1 cellular context compared by ENCODE assay signal in genomic region chr13:110254751-110255553, GRCh38.
TF ChIP-seq lines count a peak whose summit lies in the region.

No MANE protein-coding gene starts in this region.

TF ChIP-seq in H1, 55 proteins besides CTCF, POLR2A, EP300 and RAD21:
- TF ChIP-seq NANOG (IDR thresholded peaks at IDR 0.05; ENCODE audit: insufficient read depth, low read depth, low read length, poor library complexity, severe bottlenecking) (no peak), CHD1 (IDR thresholded peaks at IDR 0.05; ENCODE audit: low read depth, low read length) (no peak), RXRA (IDR thresholded peaks at IDR 0.05; ENCODE audit: insufficient read depth, low read depth, low read length) (no peak), RNF2 (IDR thresholded peaks at IDR 0.05; ENCODE audit: borderline replicate concordance, low read depth, low read length, missing control alignments, poor library complexity, severe bottlenecking) (no peak), TEAD4 (IDR thresholded peaks at IDR 0.05; ENCODE audit: low read depth, low read length) (no peak), HDAC6 (IDR thresholded peaks at IDR 0.05; ENCODE audit: low read depth, low read length) (no peak), SP2 (IDR thresholded peaks at IDR 0.05; ENCODE audit: low read length) (no peak), YY1 (IDR thresholded peaks at IDR 0.05; ENCODE audit: low read depth, low read length) (no peak), CBX8 (IDR thresholded peaks at IDR 0.05; ENCODE audit: borderline replicate concordance, low read depth, low read length) (no peak), TCF12 (IDR thresholded peaks at IDR 0.05; ENCODE audit: low read depth, low read length) (no peak), SIRT6 (IDR thresholded peaks at IDR 0.05; ENCODE audit: low read length) (no peak), ZNF274 (IDR thresholded peaks at IDR 0.05; ENCODE audit: borderline replicate concordance, extremely low read depth, low read length) (no peak), NRF1 (IDR thresholded peaks at IDR 0.05; ENCODE audit: low read depth, low read length) (no peak), MAFK (IDR thresholded peaks at IDR 0.05; ENCODE audit: low read depth, low read length) (no peak), USF2 (IDR thresholded peaks at IDR 0.05; ENCODE audit: low read length) (no peak), MAX (IDR thresholded peaks at IDR 0.05) (no peak), KDM4A (IDR thresholded peaks at IDR 0.05; ENCODE audit: low read depth, low read length, severe bottlenecking) (no peak)
